ENCODE assay signal across 11 cellular contexts in genomic region chr3:14152233-14152962, GRCh38. TPM values are rescaled to one million over a fixed set of nuclear protein-coding genes. Genes with fewer than 3 reads are reported as not detected.
A peak's percentile ranks its signal among the peaks of the same experiment; 100 is the strongest.
DNase-seq lines count a peak whose midpoint lies in the region; ATAC-seq and TF ChIP-seq lines count a peak whose summit lies in the region.
"Had no signal": no experiment of that assay in that cellular context is flagged by ENCODE, and none has a peak within 500 bp of the region (broad histone marks: within the 10 kb centered on the region; RNA-seq: fewer than 3 reads in every experiment).

No MANE protein-coding gene starts in this region.

- H3K4ac ChIP-seq in neuronal stem cell (ENCODE audit: low read length): no peak overlapping the region

- H3K27ac ChIP-seq in RWPE1: peak overlapping the region; percentile 35
- H3K27ac ChIP-seq in neuronal stem cell (replicated peaks; ENCODE audit: low read length): no peak overlapping the region
- H3K27ac ChIP-seq: pancreas had no signal

- no peak overlapping the region for H3K18ac ChIP-seq in neuronal stem cell (ENCODE audit: low read length)

- no peaks in the 10 kb centered on the region for H3K27me3 ChIP-seq in neuronal stem cell (ENCODE audit: control insufficient read depth in 3 of 3, insufficient read depth in 3 of 3, low read depth in 1 of 3, low read length in 3 of 3)
- H3K27me3 ChIP-seq: pancreas had no signal

- POLR2A ChIA-PET in RWPE1 (lab: Yijun Ruan, JAX; ENCODE audit: low non-redundant PET): no interaction called here

- CTCF ChIA-PET in RWPE1 (lab: Yijun Ruan, JAX): interaction anchor here (0.6 kb wide), 2 partner anchors 55 to 1142 kb away, joined by 3 to 4 read pairs; no protein-coding TSS in a partner anchor

- DNase-seq in AG09319 (ENCODE audit: extremely low read depth, low read depth): no peak
- DNase-seq in ELR (ENCODE audit: low read depth): peak; percentile 41
- no peak for DNase-seq in RWPE1 (ENCODE audit: low spot score)
- no peak for DNase-seq in foreskin fibroblast
- no peak for DNase-seq in ureter (ENCODE audit: low spot score)
- DNase-seq in activated T-cell treated with anti-CD3 and anti-CD28 coated beads for 4 hours: no peak
- DNase-seq in neuronal stem cell (ENCODE audit: low spot score): no peak
- DNase-seq: caudate nucleus had no signal

- WGBS in neuronal stem cell (ENCODE audit: extremely low coverage in 2 of 2, insufficient read length in 2 of 2, insufficient replicate concordance in 1 of 2), 2 donors: no CpG with 5 or more reads among the region's 11 CpGs

- no peaks in the 10 kb centered on the region for H3K79me1 ChIP-seq in neuronal stem cell (ENCODE audit: low read depth, low read length)

- no peak overlapping the region for H3K9ac ChIP-seq in neuronal stem cell (ENCODE audit: low read depth, low read length, poor library complexity)

- no peak overlapping the region for H2BK15ac ChIP-seq in neuronal stem cell (ENCODE audit: low read length)

- no peak overlapping the region for H3K4me2 ChIP-seq in neuronal stem cell (ENCODE audit: insufficient read depth, low read length, poor library complexity, severe bottlenecking)

- no peak overlapping the region for H2AFZ ChIP-seq in neuronal stem cell (ENCODE audit: low read length)

- TF ChIP-seq CTCF in AG09319 (IDR thresholded peaks at IDR 0.05; ENCODE audit: low read depth, low read length) (peak; percentile 4), RWPE1 (conservative IDR thresholded peaks at IDR 0.05; ENCODE audit: low read depth) (no peak; the same call in 1 of the 2 replicates), foreskin fibroblast (IDR thresholded peaks at IDR 0.05; ENCODE audit: low read depth, low read length) (peak; percentile 42)

- H3K4me3 ChIP-seq in foreskin fibroblast (ENCODE audit: low read depth in 1 of 2, low read length in 2 of 2) (no peak overlapping the region), neuronal stem cell (ENCODE audit: low read length in 2 of 2) (no peak overlapping the region)
- H3K4me3 ChIP-seq: pancreas had no signal

- no peaks in the 10 kb centered on the region for H3K9me3 ChIP-seq in neuronal stem cell (replicated peaks in 1 of 2; ENCODE audit: control insufficient read depth in 2 of 2, insufficient read depth in 1 of 2, low read depth in 1 of 2, low read length in 2 of 2)
- H3K9me3 ChIP-seq: pancreas had no signal

- ATAC-seq in GM18909 (IDR thresholded peaks at IDR 0.05; ENCODE audit: poor library complexity, unreplicated experiment): no peak
- ATAC-seq: activated CD4-positive, CD25-positive, alpha-beta regulatory T cell treated with anti-CD3 and anti-CD28 coated beads, Interleukin-2, amount 50 U/mL, for 24 hours; pancreas had no signal

- no peak overlapping the region for H2BK12ac ChIP-seq in neuronal stem cell (ENCODE audit: low read length)

- no peak overlapping the region for H2BK120ac ChIP-seq in neuronal stem cell (ENCODE audit: low read depth, low read length)

- H4K8ac ChIP-seq in neuronal stem cell (ENCODE audit: low read depth, low read length): no peak overlapping the region

- H2AK5ac ChIP-seq in neuronal stem cell (ENCODE audit: low read depth, low read length): no peak overlapping the region

- H3K4me1 ChIP-seq in neuronal stem cell (ENCODE audit: control insufficient read depth in 2 of 2, insufficient read depth in 1 of 2, low read depth in 1 of 2, low read length in 2 of 2): no peaks in the 10 kb centered on the region
- H3K4me1 ChIP-seq: pancreas had no signal

- no peak overlapping the region for H3K23ac ChIP-seq in neuronal stem cell (ENCODE audit: low read depth, low read length, poor library complexity)

- peaks cover 26 to 89% of the 10 kb centered on the region in 2 donors for H3K36me3 ChIP-seq in neuronal stem cell (replicated peaks in 1 of 2; ENCODE audit: control insufficient read depth in 2 of 2, insufficient read depth in 2 of 2, low read length in 2 of 2)

- H3K14ac ChIP-seq in neuronal stem cell (ENCODE audit: low read length): no peak overlapping the region

- H2BK5ac ChIP-seq in neuronal stem cell (ENCODE audit: low read length): no peak overlapping the region

- no peak overlapping the region for H4K91ac ChIP-seq in neuronal stem cell (ENCODE audit: low read depth, low read length, poor library complexity)

RNA-seq across cellular contexts. Expression of gene XPC, which starts 26.0 kb away (rescaled TPM):
- total RNA-seq in ureter: 55.6 TPM
- 22.9 TPM for polyA plus RNA-seq in neuronal stem cell (2013, experiment 1 of 2)
- 23.6 TPM for polyA plus RNA-seq in neuronal stem cell (2013, experiment 2 of 2)

RNA-seq across cellular contexts. Expression of gene LSM3, which starts 26.2 kb away (rescaled TPM):
- total RNA-seq in ureter: 11.4 TPM
- polyA plus RNA-seq in neuronal stem cell (2013, experiment 1 of 2): 30.5 TPM
- 31.6 TPM for polyA plus RNA-seq in neuronal stem cell (2013, experiment 2 of 2)

RNA-seq across cellular contexts. Expression of gene TMEM43, which starts 27.5 kb away (rescaled TPM):
- 76.5 TPM for total RNA-seq in ureter
- polyA plus RNA-seq in neuronal stem cell (2013, experiment 1 of 2): 17.2 TPM
- 17.7 TPM for polyA plus RNA-seq in neuronal stem cell (2013, experiment 2 of 2)

RNA-seq across cellular contexts. Expression of gene CHCHD4, which starts 27.7 kb away (rescaled TPM):
- 11.2 TPM for total RNA-seq in ureter
- 11.8 TPM for polyA plus RNA-seq in neuronal stem cell (2013, experiment 1 of 2)
- polyA plus RNA-seq in neuronal stem cell (2013, experiment 2 of 2): 11.6 TPM
